In genomic region chr14:63650336-63650952, GRCh38 we compare ENCODE assay signal across 8 cellular contexts.
DNase-seq lines count a peak whose midpoint lies in the region; ATAC-seq and TF ChIP-seq lines count a peak whose summit lies in the region.

No MANE protein-coding gene starts in this region.

- DNase-seq in T-helper 2 cell (peak in 3 of 5 experiments; percentile 22 to 95 (median 48)), anterior cingulate cortex (lab: John Stamatoyannopoulos, UW) (peak in 30 of 58 donors; percentile 1 to 73 (median 17)), GM10266 (ENCODE audit: extremely low spot score) (no peak), NCI-H226 (no peak)
- peak; percentile 14 to 48 for DNase-seq in stimulated activated CD4-positive, alpha-beta T cell treated with anti-CD3 and anti-CD28 coated beads, Interleukin-4, amount 100 ng/mL, for 4 hours

- ATAC-seq in GM19023 (IDR thresholded peaks at IDR 0.05; ENCODE audit: unreplicated experiment) (peak; percentile 56), HG02981 (IDR thresholded peaks at IDR 0.05; ENCODE audit: unreplicated experiment) (no peak), GM19351 (IDR thresholded peaks at IDR 0.05; ENCODE audit: unreplicated experiment) (no peak)

- TF ChIP-seq CTCF in GM10266 (IDR thresholded peaks at IDR 0.05; ENCODE audit: control insufficient read depth, insufficient read depth, low read depth, missing control alignments), result no peak

Comparison
In these comparisons a context has a peak if more than half of its experiments do, and no peak if none do; other contexts are left out.
1. DNase-seq: peak in T-helper 2 cell (3 of 5), anterior cingulate cortex (30 of 58) and stimulated activated CD4-positive, alpha-beta T cell treated with anti-CD3 and anti-CD28 coated beads, Interleukin-4, amount 100 ng/mL, for 4 hours (2 of 2); none in GM10266 (single experiment) and NCI-H226 (single experiment).